8 cellular contexts compared by ENCODE assay signal in genomic region chr7:2451171-2452073, GRCh38. TPM values are rescaled to one million over a fixed set of nuclear protein-coding genes. Genes with fewer than 3 reads are reported as not detected.
DNase-seq lines count a peak whose midpoint lies in the region; ATAC-seq and FAIRE-seq lines count a peak whose summit lies in the region.

No MANE protein-coding gene starts in this region.

- peak; percentile 75 for FAIRE-seq in GM19239 (lab: Jason Lieb, UNC)

- H3K4me2 ChIP-seq in BLaER1 = peak overlapping the region; percentile 98

- H3K4me3 ChIP-seq in BLaER1 = peak overlapping the region; percentile 62

- no peaks in the 10 kb centered on the region for H3K27me3 ChIP-seq in BLaER1

- H4K20me1 ChIP-seq in BLaER1 = peaks cover 9% of the 10 kb centered on the region; the same call in 1 of the 2 replicates

- peaks cover 42% of the 10 kb centered on the region for H3K4me1 ChIP-seq in BLaER1

- ATAC-seq in esophagus mucosa = peak; percentile 90

- H3K36me3 ChIP-seq in BLaER1 = no peaks in the 10 kb centered on the region

- DNase-seq in GM19239 (ENCODE audit: insufficient read length, low spot score) (peak; percentile 94), HPDE6-E6E7 (ENCODE audit: extremely low spot score) (peak; percentile 91), OCI-M1 (lab: John Stamatoyannopoulos, UW) (peak; percentile 71), myocyte (ENCODE audit: low read depth) (peak; percentile 85)
- DNase-seq in activated T-cell treated with anti-CD3 and anti-CD28 coated beads, Interleukin-2, amount 50 U/mL, for 1 hour = peak; percentile 85
- peak; percentile 74 for DNase-seq in stimulated activated CD8-positive, alpha-beta memory T cell treated with anti-CD3 and anti-CD28 coated beads, Interleukin-7, amount 100 ng/mL, for 24 hours (ENCODE audit: low read depth)

- H3K9me3 ChIP-seq in BLaER1 = no peaks in the 10 kb centered on the region

- H3K27ac ChIP-seq in BLaER1 = peak overlapping the region; percentile 77

- H3K9ac ChIP-seq in BLaER1 = peak overlapping the region; percentile 75

RNA-seq across cellular contexts. Expression of gene GRIFIN, which starts 24.8 kb away (rescaled TPM):
- not detected for total RNA-seq in esophagus mucosa
- total RNA-seq in myocyte = not detected in 2 replicates
- polyA plus RNA-seq in myocyte (2012) = not detected

RNA-seq across cellular contexts. Expression of gene CHST12, which starts 48.0 kb away (rescaled TPM):
- 4.1 TPM for total RNA-seq in esophagus mucosa
- total RNA-seq in myocyte = 6.8 and 8.6 TPM in 2 replicates
- 20.6 TPM for polyA plus RNA-seq in myocyte (2012)

Comparison
In these comparisons a context has a peak if more than half of its experiments do, and no peak if none do; other contexts are left out.
1. Peak in every context shown above with its lines: DNase-seq, ATAC-seq, H3K4me3 ChIP-seq and H3K27ac ChIP-seq.